ENCODE assay signal across 16 cellular contexts in genomic region chr6:37056439-37057127, GRCh38. TPM values are rescaled to one million over a fixed set of nuclear protein-coding genes. Genes with fewer than 3 reads are reported as not detected.
DNase-seq lines count a peak whose midpoint lies in the region; TF ChIP-seq lines count a peak whose summit lies in the region.
"Had no signal": no experiment of that assay in that cellular context is flagged by ENCODE, and none has a peak within 500 bp of the region (broad histone marks: within the 10 kb centered on the region; RNA-seq: fewer than 3 reads in every experiment).

No MANE protein-coding gene starts in this region.

- WGBS in hepatocyte (ENCODE audit: low lambda C conversion rate, missing lambda C conversion rate): 81% methylated on average over 13 of the region's 16 CpGs

- no peaks in the 10 kb centered on the region for H3K9me2 ChIP-seq in hepatocyte (replicated peaks; ENCODE audit: insufficient read depth)

- no peaks in the 10 kb centered on the region for H3K79me2 ChIP-seq in hepatocyte

- no peaks in the 10 kb centered on the region for H3K27me3 ChIP-seq in hepatocyte

- H4K20me1 ChIP-seq in hepatocyte (ENCODE audit: insufficient read depth, poor library complexity, severe bottlenecking): no peaks in the 10 kb centered on the region

- H3K4me3 Mint-ChIP-seq in T-helper 2 cell treated with Interferon-gamma antibody and Interleukin-4, amounts not matched to agents 5 μg/mL and 100 μg/mL, for 36 hours: no peak overlapping the region
- H3K4me3 Mint-ChIP-seq in type B pancreatic cell: peak overlapping the region; percentile 21

- no peaks in the 10 kb centered on the region for H3K27me3 Mint-ChIP-seq in T-helper 2 cell treated with Interferon-gamma antibody and Interleukin-4, amounts not matched to agents 5 μg/mL and 100 μg/mL, for 36 hours (ENCODE audit: low read depth)
- H3K27me3 Mint-ChIP-seq in type B pancreatic cell: no peaks in the 10 kb centered on the region

- H3K4me3 ChIP-seq in hepatocyte: no peak overlapping the region
- H3K4me3 ChIP-seq: lung had no signal

- no peaks in the 10 kb centered on the region for H3K9me3 ChIP-seq in hepatocyte (ENCODE audit: low read depth)

- peak overlapping the region; percentile 5 for H3K27ac Mint-ChIP-seq in T-helper 2 cell treated with Interferon-gamma antibody and Interleukin-4, amounts not matched to agents 5 μg/mL and 100 μg/mL, for 36 hours
- peak overlapping the region; percentile 88 for H3K27ac Mint-ChIP-seq in type B pancreatic cell

- TF ChIP-seq CTCF in hepatocyte (IDR thresholded peaks at IDR 0.05; ENCODE audit: poor library complexity) (no peak), type B pancreatic cell (conservative IDR thresholded peaks at IDR 0.05) (no peak)

- H3K36me3 Mint-ChIP-seq in T-helper 2 cell treated with Interferon-gamma antibody and Interleukin-4, amounts not matched to agents 5 μg/mL and 100 μg/mL, for 36 hours (ENCODE audit: low read depth): no peaks in the 10 kb centered on the region
- no peaks in the 10 kb centered on the region for H3K36me3 Mint-ChIP-seq in type B pancreatic cell

- no peak for DNase-seq in T-helper 2 cell treated with Interferon-gamma antibody and Interleukin-4, amounts not matched to agents 5 μg/mL and 100 μg/mL, for 36 hours (ENCODE audit: low spot score)
- DNase-seq in T-helper 2 cell: no peak
- DNase-seq in SW480 (ENCODE audit: low spot score): peak; percentile 56
- DNase-seq in hepatocyte (ENCODE audit: low spot score): peak; percentile 39
- DNase-seq in type B pancreatic cell (ENCODE audit: extremely low spot score, unreplicated experiment): no peak
- no peak for DNase-seq in KG1 (lab: John Stamatoyannopoulos, UW)
- no peak for DNase-seq in NCI-H1694 (lab: John Stamatoyannopoulos, UW)
- no peak for DNase-seq in dedifferentiated amniotic fluid mesenchymal stem cell (ENCODE audit: extremely low spot score)
- DNase-seq: 8988T; activated CD4-positive, alpha-beta T cell treated with anti-CD3 and anti-CD28 coated beads, Interleukin-2, amount 50 U/mL, for 4 hours; hippocampal formation; NCI-H1436; occipital lobe; stimulated activated CD4-positive, alpha-beta T cell treated with anti-CD3 and anti-CD28 coated beads, Interleukin-12 subunit alpha, Interleukin-12 subunit beta, amount 100 ng/mL, for 4 hours; T1000 had no signal

- H3K36me3 ChIP-seq in hepatocyte (replicated peaks; ENCODE audit: insufficient read depth, low read depth): no peaks in the 10 kb centered on the region

- H2AFZ ChIP-seq in hepatocyte: no peak overlapping the region

- peak overlapping the region; percentile 23 for H3K27ac ChIP-seq in hepatocyte

- H3K4me1 ChIP-seq in hepatocyte (ENCODE audit: insufficient read depth): peaks cover 24% of the 10 kb centered on the region

- H3K4me1 Mint-ChIP-seq in T-helper 2 cell treated with Interferon-gamma antibody and Interleukin-4, amounts not matched to agents 5 μg/mL and 100 μg/mL, for 36 hours (ENCODE audit: low read depth): peaks cover 30% of the 10 kb centered on the region
- H3K4me1 Mint-ChIP-seq in type B pancreatic cell (ENCODE audit: unreplicated experiment): peaks cover 38% of the 10 kb centered on the region

- H3K9me3 Mint-ChIP-seq in T-helper 2 cell treated with Interferon-gamma antibody and Interleukin-4, amounts not matched to agents 5 μg/mL and 100 μg/mL, for 36 hours: no peaks in the 10 kb centered on the region
- no peaks in the 10 kb centered on the region for H3K9me3 Mint-ChIP-seq in type B pancreatic cell

- no peak overlapping the region for H3K4me2 ChIP-seq in hepatocyte

RNA-seq across cellular contexts. Expression of gene FGD2, which starts 51.1 kb away (rescaled TPM):
- total RNA-seq in hepatocyte (2.5 and 4.6 TPM in 2 replicates), type B pancreatic cell (ENCODE audit: low replicate concordance) (0.10 TPM in 1 of 2 replicates, not detected in the other)
- 3.7 and 5.2 TPM in 2 replicates for polyA plus RNA-seq in hepatocyte

Comparison
In these comparisons a context has a peak if more than half of its experiments do, and no peak if none do; other contexts are left out.
1. DNase-seq: peak in SW480 (single experiment) and hepatocyte (single experiment); none in T-helper 2 cell treated with Interferon-gamma antibody and Interleukin-4, amounts not matched to agents 5 μg/mL and 100 μg/mL, for 36 hours (single experiment), T-helper 2 cell (0 of 5), type B pancreatic cell (single experiment), KG1 (single experiment), NCI-H1694 (single experiment) and dedifferentiated amniotic fluid mesenchymal stem cell (single experiment).